In the genomic region with DNA sequence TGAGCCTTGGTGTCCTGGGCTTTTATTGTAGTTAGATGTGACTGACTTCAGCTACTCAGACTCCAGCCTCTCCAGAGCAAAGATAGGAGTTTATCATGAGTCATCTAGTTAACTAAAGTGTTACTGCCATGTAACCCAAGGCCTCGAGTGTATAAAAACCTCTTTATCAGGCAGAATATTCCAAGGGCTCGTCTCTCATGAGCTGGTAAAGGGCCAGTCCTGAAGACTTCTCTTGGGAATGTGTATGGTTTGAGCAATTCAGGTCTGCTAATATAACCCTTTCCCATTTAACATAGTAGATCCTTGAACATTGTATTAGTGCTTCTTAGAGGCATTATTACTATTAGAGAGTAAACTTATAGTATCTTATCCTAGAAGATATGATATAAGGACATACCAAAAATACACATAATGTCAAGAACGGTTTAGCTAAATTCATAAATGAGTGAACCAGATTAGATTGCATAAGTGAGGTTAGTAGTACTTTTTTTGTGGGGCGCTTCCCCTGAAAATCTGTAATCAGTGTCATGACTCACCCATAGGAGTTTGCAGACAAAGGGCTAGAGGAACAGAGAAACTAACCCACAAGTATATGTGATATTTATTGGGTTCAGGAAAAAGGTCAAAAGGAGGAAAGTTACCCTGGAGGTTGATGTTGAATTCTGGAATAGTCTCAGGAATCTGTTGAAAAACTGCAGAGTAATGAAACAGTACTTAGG, we compare ENCODE assay signal across 8 cellular contexts. TPM values are rescaled to one million over a fixed set of nuclear protein-coding genes. Genes with fewer than 3 reads are reported as not detected.
DNase-seq lines count a peak whose midpoint lies in the region; ATAC-seq and TF ChIP-seq lines count a peak whose summit lies in the region.

No MANE protein-coding gene starts in this region.

- peaks cover 32% of the 10 kb centered on the region for H3K79me2 ChIP-seq in fibroblast of lung (ENCODE audit: control insufficient read depth, insufficient read depth, low read length)

- H4K20me1 ChIP-seq in fibroblast of lung (ENCODE audit: control insufficient read depth, extremely low read depth, insufficient read depth, low read length) = no peaks in the 10 kb centered on the region

- TF ChIP-seq POLR2A in NB4 (IDR thresholded peaks at IDR 0.05; ENCODE audit: extremely low read depth, insufficient read length) = no peak

- H3K27ac ChIP-seq in fibroblast of lung (ENCODE audit: insufficient read depth, low read length) = peak overlapping the region; percentile 34
- H3K27ac ChIP-seq in thymus (ENCODE audit: low read depth) = peak overlapping the region; percentile 25

- peak; percentile 4 for DNase-seq in activated CD8-positive, alpha-beta T cell treated with anti-CD3 and anti-CD28 coated beads for 36 hours
- no peak for DNase-seq in activated CD8-positive, alpha-beta T cell treated with anti-CD3 and anti-CD28 coated beads, Interleukin-2, amount 10 ng/mL, durations not matched to agents 7 days and 5 days
- DNase-seq in NB4 (ENCODE audit: low read depth) (peak; percentile 63), fibroblast of lung (ENCODE audit: low read depth in 2 of 2) (peak; percentile 66 to 84), NCI-H524 (lab: John Stamatoyannopoulos, UW) (no peak), NCI-H2227 treated with DMSO at 0.1 percent for 48 hours (lab: John Stamatoyannopoulos, UW) (no peak), activated T-cell treated with anti-CD3 and anti-CD28 coated beads for 4 hours (no peak)

- 94% methylated on average over 4 of the region's 4 CpGs for WGBS in thymus

- peak; percentile 40 for ATAC-seq in activated CD8-positive, alpha-beta T cell treated with anti-CD3 and anti-CD28 coated beads for 36 hours
- no peak for ATAC-seq in activated CD8-positive, alpha-beta T cell treated with anti-CD3 and anti-CD28 coated beads, Interleukin-2, amount 10 ng/mL, durations not matched to agents 7 days and 5 days

- H3K27ac Mint-ChIP-seq in activated CD8-positive, alpha-beta T cell treated with anti-CD3 and anti-CD28 coated beads for 36 hours = no peak overlapping the region
- no peak overlapping the region for H3K27ac Mint-ChIP-seq in activated CD8-positive, alpha-beta T cell treated with anti-CD3 and anti-CD28 coated beads, Interleukin-2, amount 10 ng/mL, durations not matched to agents 7 days and 5 days

- no peak overlapping the region for H3K9ac ChIP-seq in fibroblast of lung (ENCODE audit: insufficient read depth, low read length)

- CTCF ChIA-PET in activated CD8-positive, alpha-beta T cell treated with anti-CD3 and anti-CD28 coated beads for 36 hours (lab: Charles Lee) = interaction anchor here (1.1 kb wide), 1 partner anchor 174 kb away, joined by 3 read pairs; no protein-coding TSS in a partner anchor
- CTCF ChIA-PET in activated CD8-positive, alpha-beta T cell treated with anti-CD3 and anti-CD28 coated beads, Interleukin-2, amount 10 ng/mL, durations not matched to agents 7 days and 5 days (lab: Charles Lee) = no interaction called here

- H3K9me3 Mint-ChIP-seq in activated CD8-positive, alpha-beta T cell treated with anti-CD3 and anti-CD28 coated beads for 36 hours = no peaks in the 10 kb centered on the region
- H3K9me3 Mint-ChIP-seq in activated CD8-positive, alpha-beta T cell treated with anti-CD3 and anti-CD28 coated beads, Interleukin-2, amount 10 ng/mL, durations not matched to agents 7 days and 5 days (ENCODE audit: insufficient read depth) = no peaks in the 10 kb centered on the region

- no peaks in the 10 kb centered on the region for H3K27me3 ChIP-seq in fibroblast of lung (ENCODE audit: control insufficient read depth, insufficient read depth, low read length)
- no peaks in the 10 kb centered on the region for H3K27me3 ChIP-seq in thymus (ENCODE audit: control insufficient read depth, insufficient read depth)

- no peaks in the 10 kb centered on the region for H3K36me3 Mint-ChIP-seq in activated CD8-positive, alpha-beta T cell treated with anti-CD3 and anti-CD28 coated beads for 36 hours (ENCODE audit: low read depth)
- H3K36me3 Mint-ChIP-seq in activated CD8-positive, alpha-beta T cell treated with anti-CD3 and anti-CD28 coated beads, Interleukin-2, amount 10 ng/mL, durations not matched to agents 7 days and 5 days (ENCODE audit: low read depth) = no peaks in the 10 kb centered on the region

- no peak overlapping the region for H3K4me3 Mint-ChIP-seq in activated CD8-positive, alpha-beta T cell treated with anti-CD3 and anti-CD28 coated beads for 36 hours
- no peak overlapping the region for H3K4me3 Mint-ChIP-seq in activated CD8-positive, alpha-beta T cell treated with anti-CD3 and anti-CD28 coated beads, Interleukin-2, amount 10 ng/mL, durations not matched to agents 7 days and 5 days

- H3K36me3 ChIP-seq in fibroblast of lung (ENCODE audit: control insufficient read depth, insufficient read depth, low read length) = no peaks in the 10 kb centered on the region
- H3K36me3 ChIP-seq in thymus (ENCODE audit: control insufficient read depth, insufficient read depth) = no peaks in the 10 kb centered on the region

- POLR2A ChIA-PET in activated CD8-positive, alpha-beta T cell treated with anti-CD3 and anti-CD28 coated beads for 36 hours (lab: Charles Lee) = no interaction called here
- POLR2A ChIA-PET in activated CD8-positive, alpha-beta T cell treated with anti-CD3 and anti-CD28 coated beads, Interleukin-2, amount 10 ng/mL, durations not matched to agents 7 days and 5 days (lab: Charles Lee) = no interaction called here

- H3K4me1 Mint-ChIP-seq in activated CD8-positive, alpha-beta T cell treated with anti-CD3 and anti-CD28 coated beads for 36 hours (ENCODE audit: low read depth) = peaks cover 12% of the 10 kb centered on the region
- H3K4me1 Mint-ChIP-seq in activated CD8-positive, alpha-beta T cell treated with anti-CD3 and anti-CD28 coated beads, Interleukin-2, amount 10 ng/mL, durations not matched to agents 7 days and 5 days (ENCODE audit: low read depth) = peaks cover 5% of the 10 kb centered on the region

- H3K4me1 ChIP-seq in fibroblast of lung (ENCODE audit: control insufficient read depth, extremely low read depth, insufficient read depth, low read length) = peaks cover 28% of the 10 kb centered on the region
- H3K4me1 ChIP-seq in thymus (ENCODE audit: control insufficient read depth, insufficient read depth, low read length) = no peaks in the 10 kb centered on the region

- intact Hi-C loops in activated CD8-positive, alpha-beta T cell treated with anti-CD3 and anti-CD28 coated beads for 36 hours (cut with micrococcal nuclease) = no loop called here

- no peak overlapping the region for H2AFZ ChIP-seq in fibroblast of lung (ENCODE audit: low read length)

- H3K4me3 ChIP-seq in NB4 (ENCODE audit: low read depth, low read length) (no peak overlapping the region), fibroblast of lung (replicated peaks in 1 of 4; ENCODE audit: control extremely low read depth in 1 of 4, insufficient read depth in 1 of 4, low read depth in 3 of 4, low read length in 4 of 4) (no peak overlapping the region), thymus (ENCODE audit: low read length) (no peak overlapping the region)

- H3K9me3 ChIP-seq in fibroblast of lung (ENCODE audit: control insufficient read depth, insufficient read depth, low read depth, low read length) (no peaks in the 10 kb centered on the region), thymus (ENCODE audit: control insufficient read depth) (no peaks in the 10 kb centered on the region)

- H3K27me3 Mint-ChIP-seq in activated CD8-positive, alpha-beta T cell treated with anti-CD3 and anti-CD28 coated beads for 36 hours = no peaks in the 10 kb centered on the region
- H3K27me3 Mint-ChIP-seq in activated CD8-positive, alpha-beta T cell treated with anti-CD3 and anti-CD28 coated beads, Interleukin-2, amount 10 ng/mL, durations not matched to agents 7 days and 5 days (ENCODE audit: low read depth) = peaks cover 7% of the 10 kb centered on the region

- H3K4me2 ChIP-seq in fibroblast of lung (ENCODE audit: extremely low read depth, insufficient read depth, low read length) = peak overlapping the region; percentile 17

- no peak for TF ChIP-seq CTCF in activated CD8-positive, alpha-beta T cell treated with anti-CD3 and anti-CD28 coated beads for 36 hours (IDR thresholded peaks at IDR 0.05)
- no peak for TF ChIP-seq CTCF in NB4 (IDR thresholded peaks at IDR 0.05; ENCODE audit: low read depth, low read length)
- TF ChIP-seq CTCF in fibroblast of lung (conservative IDR thresholded peaks at IDR 0.05 in 1 of 2, IDR thresholded peaks at IDR 0.05 in 1 of 2; ENCODE audit: low read depth in 1 of 2, low read length in 2 of 2) = no peak

RNA-seq across cellular contexts. Expression of a gene that starts 16.0 kb away (rescaled TPM):
- total RNA-seq in activated CD8-positive, alpha-beta T cell treated with anti-CD3 and anti-CD28 coated beads for 36 hours = 1 to 10 TPM; 5.3 to 5.4 TPM
- 1 to 10 TPM; 3.7 to 3.8 TPM for total RNA-seq in activated CD8-positive, alpha-beta T cell treated with anti-CD3 and anti-CD28 coated beads, Interleukin-2, amount 10 ng/mL, durations not matched to agents 7 days and 5 days
- 89.2 and 106 TPM in 2 replicates for total RNA-seq in fibroblast of lung
- polyA plus RNA-seq in fibroblast of lung (29.0 and 71.0 TPM in 2 replicates), thymus (12.8 TPM)
- 23.2 and 54.1 TPM in 2 replicates for polyA plus RNA-seq in fibroblast of lung (2012)
- polyA minus RNA-seq in fibroblast of lung (ENCODE audit: low replicate concordance) = 48.9 and 75.0 TPM in 2 replicates

Comparison
In these comparisons a context has a peak if more than half of its experiments do, and no peak if none do; other contexts are left out.
1. DNase-seq: peak in activated CD8-positive, alpha-beta T cell treated with anti-CD3 and anti-CD28 coated beads for 36 hours (single experiment), NB4 (single experiment) and fibroblast of lung (2 of 2); none in activated CD8-positive, alpha-beta T cell treated with anti-CD3 and anti-CD28 coated beads, Interleukin-2, amount 10 ng/mL, durations not matched to agents 7 days and 5 days (single experiment), NCI-H524 (0 of 2), NCI-H2227 treated with DMSO at 0.1 percent for 48 hours (single experiment) and activated T-cell treated with anti-CD3 and anti-CD28 coated beads for 4 hours (single experiment).
2. RNA of a gene that starts 16.0 kb away (total RNA-seq): 89.2 to 106 TPM in fibroblast of lung; 5.3 to 5.4 TPM in activated CD8-positive, alpha-beta T cell treated with anti-CD3 and anti-CD28 coated beads for 36 hours and 3.7 to 3.8 TPM in activated CD8-positive, alpha-beta T cell treated with anti-CD3 and anti-CD28 coated beads, Interleukin-2, amount 10 ng/mL, durations not matched to agents 7 days and 5 days; every median in the first group is over 10 times any median in the second.